ENCODE assay signal across 8 cellular contexts in genomic region chr4:128809477-128810330, GRCh38. TPM values are rescaled to one million over a fixed set of nuclear protein-coding genes. Genes with fewer than 3 reads are reported as not detected.
DNase-seq lines count a peak whose midpoint lies in the region; ATAC-seq, FAIRE-seq and TF ChIP-seq lines count a peak whose summit lies in the region.

JADE1 (plus strand) TSS chr4:128809700; CDS start chr4:128831759, 22,059 bp downstream.

- peak; percentile 53 for ATAC-seq in GM21515 (IDR thresholded peaks at IDR 0.05; ENCODE audit: unreplicated experiment)

- no peak for TF ChIP-seq POLR2A in endothelial cell of umbilical vein (IDR thresholded peaks at IDR 0.05; ENCODE audit: low read depth, low read length)

- H3K79me2 ChIP-seq in OCI-LY1 (ENCODE audit: insufficient read depth, low read length) (peaks cover 26% of the 10 kb centered on the region), endothelial cell of umbilical vein (ENCODE audit: control insufficient read depth, insufficient read depth, low read length) (peaks cover 29% of the 10 kb centered on the region)

- dilution Hi-C loops in endothelial cell of umbilical vein (cut with MboI; ENCODE audit: extremely low pct_ligation_motif_present, low sequenced_read_pairs), result no loop called here

- H3K9me3 ChIP-seq in OCI-LY1 (ENCODE audit: low read length), result no peaks in the 10 kb centered on the region
- no peaks in the 10 kb centered on the region for H3K9me3 ChIP-seq in endothelial cell of umbilical vein (replicated peaks; ENCODE audit: control insufficient read depth, insufficient read depth, low read length)

- POLR2A ChIA-PET in endothelial cell of umbilical vein (lab: Charles Lee), result interaction anchor here (0.7 kb wide), 2 partner anchors 155 to 285 kb away, joined by 5 to 6 read pairs; no protein-coding TSS in a partner anchor

- peak within 1 kb of the TSS; percentile 94 for H3K9ac ChIP-seq in OCI-LY1 (ENCODE audit: low read length)
- H3K9ac ChIP-seq in endothelial cell of umbilical vein (replicated peaks; ENCODE audit: extremely low read depth, insufficient read depth, low read length), result peak within 1 kb of the TSS; percentile 95

- peak; percentile 63 for TF ChIP-seq CTCF in OCI-LY1 (IDR thresholded peaks at IDR 0.05; ENCODE audit: low read length)
- TF ChIP-seq CTCF in endothelial cell of umbilical vein (IDR thresholded peaks at IDR 0.05; ENCODE audit: extremely low read depth in 1 of 2, insufficient read depth in 1 of 2, low read depth in 1 of 2, low read length in 2 of 2), result peak; percentile 65 to 72

- CTCF ChIA-PET in endothelial cell of umbilical vein (lab: Charles Lee), result interaction anchor here (0.6 to 2.4 kb wide), 22 partner anchors 26 to 618 kb away, joined by 3 to 38 read pairs (median 3); no protein-coding TSS in a partner anchor

- H3F3A ChIP-seq in OCI-LY1 (ENCODE audit: insufficient read depth, low read length), result no peaks in the 10 kb centered on the region

- peaks cover 16% of the 10 kb centered on the region for H3K4me1 ChIP-seq in OCI-LY1 (ENCODE audit: insufficient read depth, low read length, severe bottlenecking)
- peaks cover 7% of the 10 kb centered on the region for H3K4me1 ChIP-seq in endothelial cell of umbilical vein (ENCODE audit: control insufficient read depth, extremely low read depth, insufficient read depth, low read length)

- H3K4me3 ChIP-seq in OCI-LY1 (ENCODE audit: low read depth, low read length, poor library complexity, severe bottlenecking), result peak within 1 kb of the TSS; percentile 77
- peak within 1 kb of the TSS; percentile 77 to 98 (median 94) for H3K4me3 ChIP-seq in endothelial cell of umbilical vein (replicated peaks in 1 of 3; ENCODE audit: insufficient read depth in 1 of 3, low read depth in 1 of 3, low read length in 3 of 3)

- no peaks in the 10 kb centered on the region for H4K20me1 ChIP-seq in OCI-LY1 (ENCODE audit: insufficient read depth, low read length)
- H4K20me1 ChIP-seq in endothelial cell of umbilical vein (replicated peaks; ENCODE audit: control insufficient read depth, extremely low read depth, insufficient read depth, low read length), result no peaks in the 10 kb centered on the region

- intact Hi-C loops in endothelial cell of umbilical vein (cut with micrococcal nuclease), result loop anchor here (1.0 to 5.0 kb wide), 9 partner anchors 235 to 747 kb away; partner anchors contain the start of gene LARP1B

- DNase-seq in DMS 273 treated with DMSO at 0.1 percent for 48 hours (lab: John Stamatoyannopoulos, UW), result peak; percentile 74
- peak; percentile 64 for DNase-seq in HuH-7 (ENCODE audit: low spot score)
- peak; percentile 89 for DNase-seq in activated CD8-positive, alpha-beta memory T cell treated with anti-CD3 and anti-CD28 coated beads, Interleukin-2, amount 50 U/mL, for 48 hours
- DNase-seq in endothelial cell of umbilical vein (ENCODE audit: low read depth, low spot score), result peak; percentile 95
- DNase-seq in middle frontal gyrus (ENCODE audit: extremely low spot score, low spot score), result peak; percentile 73
- DNase-seq in stimulated activated CD8-positive, alpha-beta memory T cell treated with anti-CD3 and anti-CD28 coated beads, Interleukin-2, amount 100 ng/mL, for 48 hours (ENCODE audit: low read depth in 2 of 2), result peak; percentile 78 to 84

- H3K9me2 ChIP-seq in OCI-LY1 (ENCODE audit: low read depth, low read length), result no peaks in the 10 kb centered on the region

- no TSS peak for BruUV-seq in endothelial cell of umbilical vein (replicated peaks; lab: Mats Ljungman, UMichigan)

- no peaks in the 10 kb centered on the region for H3K27me3 ChIP-seq in OCI-LY1 (ENCODE audit: insufficient read depth, low read length)
- H3K27me3 ChIP-seq in endothelial cell of umbilical vein (ENCODE audit: control insufficient read depth in 2 of 2, insufficient read depth in 2 of 2, low read length in 2 of 2), result no peaks in the 10 kb centered on the region

- H3K4me2 ChIP-seq in OCI-LY1 (ENCODE audit: low read length) (peak within 1 kb of the TSS; percentile 89), endothelial cell of umbilical vein (ENCODE audit: insufficient read depth, low read length) (peak within 1 kb of the TSS; percentile 72)

- no peak within 1 kb of the TSS for H2AFZ ChIP-seq in OCI-LY1 (ENCODE audit: low read length)
- H2AFZ ChIP-seq in endothelial cell of umbilical vein (ENCODE audit: low read depth, low read length), result peak within 1 kb of the TSS; percentile 56

- H3K9me1 ChIP-seq in endothelial cell of umbilical vein (replicated peaks; ENCODE audit: control insufficient read depth, extremely low read depth, insufficient read depth, low read length), result no peaks in the 10 kb centered on the region

- peak; percentile 67 for FAIRE-seq in endothelial cell of umbilical vein (lab: Jason Lieb, UNC)

- no peaks in the 10 kb centered on the region for H3K36me3 ChIP-seq in OCI-LY1 (ENCODE audit: insufficient read depth, low read length)
- H3K36me3 ChIP-seq in endothelial cell of umbilical vein (ENCODE audit: control insufficient read depth in 2 of 2, extremely low read depth in 1 of 2, insufficient read depth in 2 of 2, low read length in 2 of 2), result no peaks in the 10 kb centered on the region

- H3K27ac ChIP-seq in OCI-LY1 (ENCODE audit: low read depth, low read length, poor library complexity, severe bottlenecking), result peak within 1 kb of the TSS; percentile 93
- peak within 1 kb of the TSS; percentile 93 for H3K27ac ChIP-seq in endothelial cell of umbilical vein (ENCODE audit: insufficient read depth, low read depth, low read length)

TF ChIP-seq in endothelial cell of umbilical vein, 7 proteins besides CTCF, POLR2A, EP300 and RAD21:
- TF ChIP-seq EZH2 (IDR thresholded peaks at IDR 0.05; ENCODE audit: borderline replicate concordance, low read depth, low read length, severe bottlenecking) (no peak), FOS (IDR thresholded peaks at IDR 0.05; ENCODE audit: borderline replicate concordance, insufficient read depth, low read length) (no peak), JUN (IDR thresholded peaks at IDR 0.05; ENCODE audit: borderline replicate concordance, insufficient read depth, insufficient read length, low read depth) (no peak), POLR2AphosphoS5 (IDR thresholded peaks at IDR 0.05; ENCODE audit: insufficient read depth, low read depth, low read length) (no peak), MYC (IDR thresholded peaks at IDR 0.05; ENCODE audit: low read depth, low read length) (no peak), GATA2 (IDR thresholded peaks at IDR 0.05; ENCODE audit: insufficient read depth, insufficient read length, low read depth, low read length) (no peak), MAX (IDR thresholded peaks at IDR 0.05; ENCODE audit: insufficient read depth, insufficient read length) (no peak)

RNA-seq across cellular contexts. Expression of gene JADE1, which starts in this region (rescaled TPM):
- 39.2 and 45.6 TPM in 2 replicates for total RNA-seq in endothelial cell of umbilical vein
- 9.9 and 13.6 TPM in 2 replicates for polyA plus RNA-seq in endothelial cell of umbilical vein
- polyA plus RNA-seq in endothelial cell of umbilical vein (2011; cell fraction: cytosol; rRNA removed), result 14.9 and 16.0 TPM in 2 replicates
- polyA plus RNA-seq in endothelial cell of umbilical vein (2011; cell fraction: nucleus; rRNA removed), result 38.0 and 39.7 TPM in 2 replicates
- polyA plus RNA-seq in endothelial cell of umbilical vein (2012), result 14.3 and 15.8 TPM in 2 replicates
- polyA minus RNA-seq in endothelial cell of umbilical vein, result 39.6 and 46.0 TPM in 2 replicates
- polyA minus RNA-seq in endothelial cell of umbilical vein (2011; cell fraction: cytosol; rRNA and poly(A)+ RNA removed), result 13.4 TPM
- polyA minus RNA-seq in endothelial cell of umbilical vein (2011; cell fraction: nucleus; rRNA and poly(A)+ RNA removed), result 25.9 and 33.0 TPM in 2 replicates

Comparison
In these comparisons a context has a peak if more than half of its experiments do, and no peak if none do; other contexts are left out.
1. Peak in every context shown above with its lines: DNase-seq, ATAC-seq, H3K4me3 ChIP-seq and H3K27ac ChIP-seq.